8 cellular contexts compared by ENCODE assay signal in genomic region chr19:16714702-16715294, GRCh38. TPM values are rescaled to one million over a fixed set of nuclear protein-coding genes. Genes with fewer than 3 reads are reported as not detected.
A peak's percentile ranks its signal among the peaks of the same experiment; 100 is the strongest.
DNase-seq lines count a peak whose midpoint lies in the region; ATAC-seq and TF ChIP-seq lines count a peak whose summit lies in the region.

No MANE protein-coding gene starts in this region.

- DNase-seq in SHP77 (lab: John Stamatoyannopoulos, UW) (peak; percentile 20 to 57), SHP77 treated with DMSO at 0.1 percent for 48 hours (lab: John Stamatoyannopoulos, UW) (no peak), NCI-H2029 (lab: John Stamatoyannopoulos, UW) (peak; percentile 4), WTC11 (ENCODE audit: low spot score) (peak; percentile 81), coronary artery (ENCODE audit: low spot score) (no peak), lower lobe of right lung (peak; percentile 67)
- DNase-seq in stimulated activated CD8-positive, alpha-beta memory T cell treated with anti-CD3 and anti-CD28 coated beads, Interleukin-7, amount 100 ng/mL, for 48 hours (ENCODE audit: extremely low read depth in 1 of 2, low read depth in 1 of 2): peak; percentile 5 to 11

- no peak overlapping the region for H3K27ac Mint-ChIP-seq in WTC11

- H3K4me3 ChIP-seq in coronary artery: no peak overlapping the region
- no peak overlapping the region for H3K4me3 ChIP-seq in lower lobe of right lung

- H3K27me3 ChIP-seq in lower lobe of right lung (ENCODE audit: low read depth): no peaks in the 10 kb centered on the region

- no peaks in the 10 kb centered on the region for H3K36me3 ChIP-seq in lower lobe of right lung

- H3K27me3 Mint-ChIP-seq in WTC11 (ENCODE audit: low read depth): no peaks in the 10 kb centered on the region

- TF ChIP-seq CTCF in WTC11 (IDR thresholded peaks at IDR 0.05) (peak; percentile 97), coronary artery (IDR thresholded peaks at IDR 0.05) (peak; percentile 35), lower lobe of right lung (IDR thresholded peaks at IDR 0.05) (peak; percentile 83)

- H3K27ac ChIP-seq in coronary artery (no peak overlapping the region), lower lobe of right lung (no peak overlapping the region)

- CTCF ChIA-PET in WTC11 (lab: Charles Lee): interaction anchor here (0.5 to 1.7 kb wide), 43 partner anchors 8 to 529 kb away, joined by 3 to 26 read pairs (median 4); partner anchors contain the start of genes F2RL3, MED26, SIN3B and TMEM38A

- H3K9me3 ChIP-seq in lower lobe of right lung: no peaks in the 10 kb centered on the region

- intact Hi-C loops in lower lobe of right lung (cut with DNase I): no loop called here

- ATAC-seq in WTC11: peak; percentile 81
- ATAC-seq in lower lobe of right lung: peak; percentile 69 to 84
- ATAC-seq in GM21447 (IDR thresholded peaks at IDR 0.05; ENCODE audit: unreplicated experiment): no peak

- H3K4me1 ChIP-seq in lower lobe of right lung: peaks cover 8% of the 10 kb centered on the region

- POLR2A ChIA-PET in WTC11 (lab: Charles Lee): interaction anchor here (0.7 kb wide), 1 partner anchor 11 kb away, joined by 6 read pairs; no protein-coding TSS in a partner anchor

- H3K36me3 Mint-ChIP-seq in WTC11: no peaks in the 10 kb centered on the region

- H3K9me3 Mint-ChIP-seq in WTC11: peaks cover under 1% of the 10 kb centered on the region; the same call in 1 of the 2 replicates

- H3K4me3 Mint-ChIP-seq in WTC11: no peak overlapping the region

- no peaks in the 10 kb centered on the region for H3K4me1 Mint-ChIP-seq in WTC11

TF ChIP-seq in WTC11, 78 proteins besides CTCF, POLR2A, EP300 and RAD21:
- no peak for TF ChIP-seq KAT7 (CRISPR knock-in tag; IDR thresholded peaks at IDR 0.05; ENCODE audit: borderline replicate concordance)
- 0 out of 2 replicates have a peak, but pooled peaks have one; percentile 13 for TF ChIP-seq HMGA2 (CRISPR knock-in tag; IDR thresholded peaks at IDR 0.05)

RNA-seq across cellular contexts. Expression of gene NWD1, which starts 4.8 kb away (rescaled TPM):
- not detected in 3 replicates for total RNA-seq in WTC11 (2021)
- total RNA-seq in lower lobe of right lung: 3.0 TPM

RNA-seq across cellular contexts. Expression of gene TMEM38A, which starts 53.9 kb away (rescaled TPM):
- total RNA-seq in WTC11 (2021): 9.5 to 11.1 TPM (median 10.9 TPM) in 3 replicates
- 7.1 TPM for total RNA-seq in lower lobe of right lung

RNA-seq across cellular contexts. Expression of gene SMIM7, which starts 54.9 kb away (rescaled TPM):
- total RNA-seq in WTC11 (2021) (54.3 to 55.9 TPM (median 55.6 TPM) in 3 replicates), lower lobe of right lung (70.5 TPM)

Comparison
In these comparisons a context has a peak if more than half of its experiments do, and no peak if none do; other contexts are left out.
1. DNase-seq: peak in SHP77 (2 of 2), NCI-H2029 (single experiment), WTC11 (single experiment), lower lobe of right lung (single experiment) and stimulated activated CD8-positive, alpha-beta memory T cell treated with anti-CD3 and anti-CD28 coated beads, Interleukin-7, amount 100 ng/mL, for 48 hours (2 of 2); none in SHP77 treated with DMSO at 0.1 percent for 48 hours (single experiment) and coronary artery (single experiment).
2. CTCF ChIP-seq: peak in every context shown above with its lines; median percentile 97 in WTC11; 83 in lower lobe of right lung; 35 in coronary artery.